ENCODE assay signal across 8 cellular contexts in genomic region chr18:69469444-69469919, GRCh38.
DNase-seq lines count a peak whose midpoint lies in the region; ATAC-seq and TF ChIP-seq lines count a peak whose summit lies in the region.

No MANE protein-coding gene starts in this region.

- no peak overlapping the region for H3K27ac ChIP-seq in caudate nucleus (ENCODE audit: low read depth, low read length)

- ATAC-seq in HG03378 (IDR thresholded peaks at IDR 0.05; ENCODE audit: unreplicated experiment) (peak; percentile 58), GM21381 (IDR thresholded peaks at IDR 0.05; ENCODE audit: unreplicated experiment) (no peak), HG03097 (IDR thresholded peaks at IDR 0.05; ENCODE audit: low FRiP score, unreplicated experiment) (no peak)

- DNase-seq in activated CD4-positive, CD25-positive, alpha-beta regulatory T cell treated with anti-CD3 and anti-CD28 coated beads, Interleukin-2, amount 50 U/mL, for 72 hours: peak; percentile 35
- DNase-seq in germinal center (ENCODE audit: low spot score): peak; percentile 17
- no peak for DNase-seq in caudate nucleus (lab: John Stamatoyannopoulos, UW)
- DNase-seq in AG08396 (ENCODE audit: low spot score): no peak

- TF ChIP-seq CTCF in GM12872 (IDR thresholded peaks at IDR 0.05; ENCODE audit: insufficient read depth, low read depth, low read length): peak; percentile 50

Comparison
In these comparisons a context has a peak if more than half of its experiments do, and no peak if none do; other contexts are left out.
1. DNase-seq: peak in activated CD4-positive, CD25-positive, alpha-beta regulatory T cell treated with anti-CD3 and anti-CD28 coated beads, Interleukin-2, amount 50 U/mL, for 72 hours (single experiment) and germinal center (single experiment); none in caudate nucleus (0 of 61) and AG08396 (single experiment).